Comparison of ENCODE assay signal across 7 cellular contexts in genomic region chr2:168246072-168246482, GRCh38. TPM values are rescaled to one million over a fixed set of nuclear protein-coding genes. Genes with fewer than 3 reads are reported as not detected.
DNase-seq lines count a peak whose midpoint lies in the region; ATAC-seq and TF ChIP-seq lines count a peak whose summit lies in the region.

No MANE protein-coding gene starts in this region.

- H3K36me3 ChIP-seq in SU-DHL-6 (ENCODE audit: low read length) (no peaks in the 10 kb centered on the region), cardiac muscle cell (no peaks in the 10 kb centered on the region), skeletal muscle satellite cell (ENCODE audit: insufficient read depth, low read length) (peaks cover 8% of the 10 kb centered on the region)

- H3K4me2 ChIP-seq in SU-DHL-6 (ENCODE audit: low read depth, low read length, poor library complexity, severe bottlenecking), result peak overlapping the region; percentile 98
- H3K4me2 ChIP-seq in skeletal muscle satellite cell (ENCODE audit: low read length), result peak overlapping the region; percentile 86

- H3K27me3 Mint-ChIP-seq in HFFc6 (ENCODE audit: insufficient read depth), result peaks cover 2% of the 10 kb centered on the region

- peak overlapping the region; percentile 98 for H3K4me3 Mint-ChIP-seq in HFFc6

- H3K4me3 ChIP-seq in SU-DHL-6 (ENCODE audit: insufficient read depth, low read length, poor library complexity, severe bottlenecking) (peak overlapping the region; percentile 74), cardiac muscle cell (peak overlapping the region; percentile 86), skeletal muscle satellite cell (ENCODE audit: low read length) (peak overlapping the region; percentile 80)

- H3K9me3 ChIP-seq in SU-DHL-6 (ENCODE audit: insufficient read depth, low read length) (no peaks in the 10 kb centered on the region), cardiac muscle cell (ENCODE audit: low read depth) (no peaks in the 10 kb centered on the region), skeletal muscle satellite cell (replicated peaks; ENCODE audit: low read length) (no peaks in the 10 kb centered on the region)

- H2AFZ ChIP-seq in SU-DHL-6 (ENCODE audit: low read depth, low read length, severe bottlenecking), result peak overlapping the region; percentile 96

- no peak for ATAC-seq in HG03025 (IDR thresholded peaks at IDR 0.05; ENCODE audit: low FRiP score, unreplicated experiment)
- ATAC-seq in left lobe of liver, result no peak

- H3K9ac ChIP-seq in SU-DHL-6 (ENCODE audit: low read length), result peak overlapping the region; percentile 86
- peak overlapping the region; percentile 84 for H3K9ac ChIP-seq in skeletal muscle satellite cell (ENCODE audit: low read depth, low read length)

- no peaks in the 10 kb centered on the region for H3K9me2 ChIP-seq in SU-DHL-6 (replicated peaks; ENCODE audit: insufficient read depth, low read length)

- peaks cover 24% of the 10 kb centered on the region for H3K79me2 ChIP-seq in SU-DHL-6 (ENCODE audit: insufficient read depth, low read length)

- DNase-seq in HFFc6 (no peak), cardiac muscle cell (ENCODE audit: low read depth in 1 of 2, low spot score in 1 of 2) (no peak), epidermal melanocyte (ENCODE audit: insufficient read length, low spot score) (no peak), left lobe of liver (ENCODE audit: low spot score) (no peak)

- peaks cover 7% of the 10 kb centered on the region; the same call in 1 of the 2 replicates for H4K20me1 ChIP-seq in SU-DHL-6 (ENCODE audit: low read depth, low read length)

- H3K4me1 Mint-ChIP-seq in HFFc6 (ENCODE audit: low read depth), result peaks cover 43% of the 10 kb centered on the region

- H3K9me3 Mint-ChIP-seq in HFFc6, result no peaks in the 10 kb centered on the region

- no peaks in the 10 kb centered on the region for H3F3A ChIP-seq in SU-DHL-6 (ENCODE audit: insufficient read depth)

- H3K4me1 ChIP-seq in cardiac muscle cell (ENCODE audit: low read depth) (peaks cover 36% of the 10 kb centered on the region), skeletal muscle satellite cell (ENCODE audit: control insufficient read depth, insufficient read depth, low read length) (peaks cover 16% of the 10 kb centered on the region)

- TF ChIP-seq CTCF in HFFc6 (IDR thresholded peaks at IDR 0.05) (no peak), SU-DHL-6 (IDR thresholded peaks at IDR 0.05; ENCODE audit: insufficient read depth, low read length, poor library complexity, severe bottlenecking) (no peak), cardiac muscle cell (IDR thresholded peaks at IDR 0.05; ENCODE audit: low read depth, low read length) (no peak)

- H3K27ac ChIP-seq in SU-DHL-6 (ENCODE audit: low read depth, low read length), result peak overlapping the region; percentile 73
- H3K27ac ChIP-seq in cardiac muscle cell, result peak overlapping the region; percentile 14

- H3K36me3 Mint-ChIP-seq in HFFc6 (ENCODE audit: low read depth), result peaks cover 12% of the 10 kb centered on the region

- H3K27me3 ChIP-seq in SU-DHL-6 (ENCODE audit: low read length), result no peaks in the 10 kb centered on the region
- H3K27me3 ChIP-seq in cardiac muscle cell, result no peaks in the 10 kb centered on the region
- H3K27me3 ChIP-seq in skeletal muscle satellite cell (ENCODE audit: control insufficient read depth, insufficient read depth, low read length), result no peaks in the 10 kb centered on the region

- H3K27ac Mint-ChIP-seq in HFFc6, result peak overlapping the region; percentile 91

RNA-seq across cellular contexts. Expression of gene STK39, which starts 1.3 kb away (rescaled TPM):
- 10 to 100 TPM; 27.7 to 36.4 (median 33.4) TPM for total RNA-seq in HFFc6 (2021; fragmentation: NEBNext Ultra II Directional; extraction: Animal tissue kit (Norgen Biotek cat#: 25700))
- total RNA-seq in cardiac muscle cell (32.7 TPM in 2 replicates), left lobe of liver (0.50 TPM)
- 51.7 and 60.1 TPM in 2 replicates for polyA plus RNA-seq in cardiac muscle cell
- total RNA-seq in skeletal muscle satellite cell (2012; rRNA removed), result 20.3 and 22.9 TPM in 2 replicates

Comparison
In these comparisons a context has a peak if more than half of its experiments do, and no peak if none do; other contexts are left out.
1. RNA of gene STK39, which starts 1.3 kb away (total RNA-seq): 27.7 to 36.4 TPM in HFFc6 and 32.7 TPM in cardiac muscle cell; 0.50 TPM in left lobe of liver (single experiment); every median in the first group is over 10 times any median in the second.
2. Peak in every context shown above with its lines, with median percentiles within 50 percentile points of each other: H3K4me3 ChIP-seq.